Comparison of ENCODE assay signal across 8 cellular contexts in genomic region chr14:58151264-58151700, GRCh38. TPM values are rescaled to one million over a fixed set of nuclear protein-coding genes. Genes with fewer than 3 reads are reported as not detected.
A peak's percentile ranks its signal among the peaks of the same experiment; 100 is the strongest.
DNase-seq lines count a peak whose midpoint lies in the region; ATAC-seq and TF ChIP-seq lines count a peak whose summit lies in the region.

No MANE protein-coding gene starts in this region.

- WGBS in right cardiac atrium, result 1% methylated on average over 22 of the region's 22 CpGs
- WGBS in sigmoid colon, 2 donors, result 2 to 3% methylated on average over 22 of the region's 22 CpGs

- peaks cover 30% of the 10 kb centered on the region for H3K27me3 ChIP-seq in H7 (ENCODE audit: control insufficient read depth, insufficient read depth, low read length)
- H3K27me3 ChIP-seq in right cardiac atrium (ENCODE audit: control insufficient read depth, insufficient read depth), result no peaks in the 10 kb centered on the region
- H3K27me3 ChIP-seq in sigmoid colon, result no peaks in the 10 kb centered on the region

- H3K9me3 Mint-ChIP-seq in activated T-cell treated with anti-CD3 and anti-CD28 coated beads, Interleukin-2, amount 50 U/mL, for 72 hours, result no peaks in the 10 kb centered on the region

- POLR2A ChIA-PET in GM10248 (lab: Yijun Ruan, JAX), result no interaction called here

- intact Hi-C loops in right cardiac atrium (cut with DNase I) (no loop called here), sigmoid colon (cut with DNase I) (loop anchor here (5.0 kb wide), 1 partner anchor 34 kb away; no protein-coding TSS in a partner anchor)

- peak overlapping the region; percentile 77 to 89 for H3K4me3 Mint-ChIP-seq in activated T-cell treated with anti-CD3 and anti-CD28 coated beads, Interleukin-2, amount 50 U/mL, for 72 hours

- H3K36me3 ChIP-seq in H7 (replicated peaks; ENCODE audit: control insufficient read depth, insufficient read depth, low read length) (no peaks in the 10 kb centered on the region), sigmoid colon (no peaks in the 10 kb centered on the region)

- H3K9me3 ChIP-seq in right cardiac atrium (ENCODE audit: control insufficient read depth, low read length), result no peaks in the 10 kb centered on the region
- no peaks in the 10 kb centered on the region for H3K9me3 ChIP-seq in sigmoid colon

- H3K27ac ChIP-seq in right cardiac atrium (ENCODE audit: low read length) (no peak overlapping the region), sigmoid colon (peak overlapping the region; percentile 64 to 74 (median 68))

- H3K27ac Mint-ChIP-seq in activated T-cell treated with anti-CD3 and anti-CD28 coated beads, Interleukin-2, amount 50 U/mL, for 72 hours, result no peak overlapping the region

- no peaks in the 10 kb centered on the region for H3K36me3 Mint-ChIP-seq in activated T-cell treated with anti-CD3 and anti-CD28 coated beads, Interleukin-2, amount 50 U/mL, for 72 hours (ENCODE audit: insufficient read depth in 2 of 2)

- TF ChIP-seq CTCF in sigmoid colon (IDR thresholded peaks at IDR 0.05), result no peak
- no peak for TF ChIP-seq CTCF in GM10248 (IDR thresholded peaks at IDR 0.05; ENCODE audit: control extremely low read depth, extremely low read depth, low read depth, missing control alignments)

- peaks cover 72% of the 10 kb centered on the region for H3K27me3 Mint-ChIP-seq in activated T-cell treated with anti-CD3 and anti-CD28 coated beads, Interleukin-2, amount 50 U/mL, for 72 hours (ENCODE audit: low read depth)

- no peak for TF ChIP-seq EP300 in sigmoid colon (IDR thresholded peaks at IDR 0.05)

- TF ChIP-seq POLR2A in sigmoid colon (IDR thresholded peaks at IDR 0.05), result no peak

- CTCF ChIA-PET in GM10248 (lab: Yijun Ruan, JAX), result no interaction called here

- H3K4me1 ChIP-seq in right cardiac atrium (ENCODE audit: control insufficient read depth, insufficient read depth, low read length) (no peaks in the 10 kb centered on the region), sigmoid colon (peaks cover 0 to 21% (median 13%) of the 10 kb centered on the region in 4 donors)

- peaks cover 22% of the 10 kb centered on the region for H3K4me1 Mint-ChIP-seq in activated T-cell treated with anti-CD3 and anti-CD28 coated beads, Interleukin-2, amount 50 U/mL, for 72 hours (ENCODE audit: low read depth)

- peak in 1 of 2 donors; percentile 2 for ATAC-seq in activated T-cell treated with anti-CD3 and anti-CD28 coated beads, Interleukin-2, amount 50 U/mL, for 72 hours (replicated peaks in 1 of 2)
- peak in 1 of 2 donors; percentile 16 for ATAC-seq in right cardiac atrium

- H3K4me3 ChIP-seq in H7 (ENCODE audit: insufficient read depth, low read depth, low read length), result peak overlapping the region; percentile 76
- peak overlapping the region; percentile 82 for H3K4me3 ChIP-seq in right cardiac atrium (ENCODE audit: low read length)
- peak overlapping the region; percentile 55 to 86 (median 68) for H3K4me3 ChIP-seq in sigmoid colon

- peak; percentile 9 for DNase-seq in AG08395 (ENCODE audit: low spot score)
- peak; percentile 50 for DNase-seq in H7
- peak in 1 of 2 donors; percentile 5 for DNase-seq in activated T-cell treated with anti-CD3 and anti-CD28 coated beads, Interleukin-2, amount 50 U/mL, for 72 hours
- DNase-seq in right cardiac atrium, result no peak
- no peak for DNase-seq in sigmoid colon
- no peak for DNase-seq in GM10248 (ENCODE audit: extremely low spot score)
- no peak for DNase-seq in NCI-H1048 (lab: John Stamatoyannopoulos, UW)
- no peak for DNase-seq in RPMI8226

RNA-seq across cellular contexts. Expression of gene ARMH4, which starts 0.7 kb away (rescaled TPM):
- total RNA-seq in H7 (2014; rRNA removed; shearing (Covaris generic)), result 2.4 and 2.9 TPM in 2 replicates
- not detected for total RNA-seq in activated T-cell treated with anti-CD3 and anti-CD28 coated beads, Interleukin-2, amount 50 U/mL, for 72 hours
- total RNA-seq in right cardiac atrium, result 1 to 10 TPM; 5.4 to 9.9 (median 8.4) TPM
- polyA plus RNA-seq in right cardiac atrium, result 2.1 TPM
- 1 to 10 TPM; 1.2 to 6.6 (median 3.7) TPM for total RNA-seq in sigmoid colon
- under 1 TPM in 2 of 3 donors, not detected in 1; 0.60 to 0.98 TPM for polyA plus RNA-seq in sigmoid colon

RNA-seq across cellular contexts. Expression of gene ACTR10, which starts 48.7 kb away (rescaled TPM):
- 40.9 and 46.2 TPM in 2 replicates for total RNA-seq in H7 (2014; rRNA removed; shearing (Covaris generic))
- 10 to 100 TPM; 44.6 to 47.0 TPM for total RNA-seq in activated T-cell treated with anti-CD3 and anti-CD28 coated beads, Interleukin-2, amount 50 U/mL, for 72 hours
- total RNA-seq in right cardiac atrium (10 to 100 TPM; 71.3 to 80.1 (median 74.3) TPM), sigmoid colon (10 to 100 TPM; 67.1 to 77.3 (median 69.3) TPM)
- polyA plus RNA-seq in right cardiac atrium (130 TPM), sigmoid colon (10 to 100 TPM; 56.4 to 78.1 (median 60.7) TPM)

Comparison
In these comparisons a context has a peak if more than half of its experiments do, and no peak if none do; other contexts are left out.
1. DNase-seq: peak in AG08395 (single experiment) and H7 (single experiment); none in right cardiac atrium (0 of 3), sigmoid colon (single experiment), GM10248 (single experiment), NCI-H1048 (single experiment) and RPMI8226 (single experiment).
2. Peak in every context shown above with its lines, with median percentiles within 50 percentile points of each other: H3K4me3 ChIP-seq.